Comparison of ENCODE assay signal across 1 cellular context in genomic region chr13:109999659-110000533, GRCh38.
TF ChIP-seq lines count a peak whose summit lies in the region.

No MANE protein-coding gene starts in this region.

TF ChIP-seq in HepG2, 621 proteins besides CTCF, POLR2A, EP300 and RAD21:
- TF ChIP-seq ZNF597 (CRISPR knock-in tag; IDR thresholded peaks at IDR 0.05), result no peak
- no peak for TF ChIP-seq THRA (CRISPR knock-in tag; IDR thresholded peaks at IDR 0.05; ENCODE audit: borderline replicate concordance)
- TF ChIP-seq HNRNPH1 (optimal IDR thresholded peaks at IDR 0.05; ENCODE audit: low read depth, low read length), result no peak
- no peak for TF ChIP-seq ZNF20 (CRISPR knock-in tag; IDR thresholded peaks at IDR 0.05)
- TF ChIP-seq GZF1 (CRISPR knock-in tag; IDR thresholded peaks at IDR 0.05), result no peak
- TF ChIP-seq AGO1 (IDR thresholded peaks at IDR 0.05; ENCODE audit: low read depth, low read length, poor library complexity, severe bottlenecking), result no peak
- no peak for TF ChIP-seq CEBPG (CRISPR knock-in tag; IDR thresholded peaks at IDR 0.05)
- TF ChIP-seq ZNF747 (CRISPR knock-in tag; IDR thresholded peaks at IDR 0.05; ENCODE audit: borderline replicate concordance), result no peak
- TF ChIP-seq AKNA (CRISPR knock-in tag; IDR thresholded peaks at IDR 0.05; ENCODE audit: borderline replicate concordance), result no peak
- TF ChIP-seq HMGA1 (CRISPR knock-in tag; conservative IDR thresholded peaks at IDR 0.05), result no peak
- no peak for TF ChIP-seq FLYWCH1 (CRISPR knock-in tag; IDR thresholded peaks at IDR 0.05)
- TF ChIP-seq ZNF232 (CRISPR knock-in tag; IDR thresholded peaks at IDR 0.05; ENCODE audit: borderline replicate concordance), result no peak
- TF ChIP-seq GLI4 (CRISPR knock-in tag; IDR thresholded peaks at IDR 0.05; ENCODE audit: borderline replicate concordance), result no peak
- TF ChIP-seq FOXO1 (CRISPR knock-in tag; IDR thresholded peaks at IDR 0.05), result no peak
- no peak for TF ChIP-seq ARID3A (IDR thresholded peaks at IDR 0.05; ENCODE audit: low read depth, low read length)
- TF ChIP-seq ZNF124 (CRISPR knock-in tag; IDR thresholded peaks at IDR 0.05), result no peak
- TF ChIP-seq SMARCE1 (IDR thresholded peaks at IDR 0.05; ENCODE audit: borderline replicate concordance), result no peak
- TF ChIP-seq ZNF674 (CRISPR knock-in tag; IDR thresholded peaks at IDR 0.05; ENCODE audit: low read depth), result no peak
- no peak for TF ChIP-seq RFXAP (CRISPR knock-in tag; IDR thresholded peaks at IDR 0.05; ENCODE audit: borderline replicate concordance)
